ENCODE assay signal across 29 cellular contexts in the genomic region with DNA sequence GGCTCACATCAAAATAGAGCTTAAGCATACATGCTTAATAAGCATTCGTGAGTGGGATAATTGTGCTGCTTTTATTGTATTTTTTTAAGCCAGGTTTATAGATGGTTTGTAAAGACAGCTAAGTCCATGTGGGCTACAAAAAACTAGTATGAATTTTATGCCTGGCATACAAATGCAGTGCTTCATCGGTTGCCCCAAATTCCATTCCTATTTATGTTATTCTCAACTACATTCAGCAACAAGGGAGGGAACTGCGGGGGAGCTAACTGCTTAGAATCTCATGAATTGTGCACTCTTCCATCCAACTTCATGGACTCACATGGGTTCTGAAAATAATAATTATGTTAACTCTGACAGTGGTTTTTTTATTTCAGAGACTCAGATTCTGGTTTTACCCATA.
DNase-seq lines count a peak whose midpoint lies in the region; ATAC-seq lines count a peak whose summit lies in the region.
"Had no signal": no experiment of that assay in that cellular context is flagged by ENCODE, and none has a peak within 500 bp of the region (broad histone marks: within the 10 kb centered on the region; RNA-seq: fewer than 3 reads in every experiment).

No MANE protein-coding gene starts in this region.

- in situ Hi-C loops in HAP-1 (cut with MboI; ENCODE audit: low sequenced_read_pairs), result no loop called here

- DNase-seq in HAP-1 (ENCODE audit: low spot score in 2 of 2) (peak; percentile 55 to 81), fibroblast of gingiva (ENCODE audit: low read depth) (peak; percentile 3), retina (peak; percentile 27), AG08395 (ENCODE audit: low spot score) (no peak), glomerular visceral epithelial cell (ENCODE audit: extremely low spot score) (no peak), superior temporal gyrus (ENCODE audit: extremely low spot score) (no peak)
- DNase-seq: CD8-positive, alpha-beta memory T cell; DMS 273 treated with DMSO at 0.1 percent for 48 hours; DMS79; EL; GDM1; H7; HFFc6; KBM-7; MV-4-11; NCI-H1105; NCI-H146; NCI-H1930; NCI-H2107; NCI-H446; NCI-H524 treated with DMSO at 0.1 percent for 48 hours; NCI-H82; NK-92 treated with Interleukin-12 subunit alpha and Interleukin-12 subunit beta, amount 100 ng/mL, for 24 hours; PC-9; Right ventricle myocardium superior; RPMI8226 had no signal

- ATAC-seq in GM19035 (IDR thresholded peaks at IDR 0.05; ENCODE audit: unreplicated experiment), result no peak
- ATAC-seq: GM12878 had no signal

- H3K9me3 ChIP-seq in HAP-1, result no peaks in the 10 kb centered on the region
- H3K9me3 ChIP-seq: SJSA1 had no signal

- H3K27me3 ChIP-seq in HAP-1 (ENCODE audit: low read depth), result no peaks in the 10 kb centered on the region
- H3K27me3 ChIP-seq: SJSA1 had no signal

- peaks cover 19% of the 10 kb centered on the region for H3K4me1 ChIP-seq in HAP-1
- H3K4me1 ChIP-seq: SJSA1 had no signal

- H3K4me3 ChIP-seq in HAP-1, result no peak overlapping the region
- H3K4me3 ChIP-seq: GM12878, PC-9, SJSA1 had no signal

- H3K36me3 ChIP-seq in HAP-1 (replicated peaks), result no peaks in the 10 kb centered on the region
- H3K36me3 ChIP-seq: SJSA1 had no signal

Comparison
In these comparisons a context has a peak if more than half of its experiments do, and no peak if none do; other contexts are left out.
1. DNase-seq: peak in HAP-1 (2 of 2), fibroblast of gingiva (single experiment) and retina (single experiment); none in AG08395 (single experiment), glomerular visceral epithelial cell (single experiment) and superior temporal gyrus (single experiment).